8 cellular contexts compared by ENCODE assay signal in genomic region chr7:6447589-6448210, GRCh38. TPM values are rescaled to one million over a fixed set of nuclear protein-coding genes. Genes with fewer than 3 reads are reported as not detected.
A peak's percentile ranks its signal among the peaks of the same experiment; 100 is the strongest.
DNase-seq lines count a peak whose midpoint lies in the region; ATAC-seq and TF ChIP-seq lines count a peak whose summit lies in the region.

Gene DAGLB, minus strand, starts transcription at chr7:6447954. Its CDS starts 112 bp downstream, at chr7:6447842.

- peaks cover 22 to 42% of the 10 kb centered on the region in 2 donors for H3K4me1 ChIP-seq in left lung

- ATAC-seq in GM19438 (IDR thresholded peaks at IDR 0.05; ENCODE audit: low read depth, unreplicated experiment) (peak; percentile 77), HG03571 (IDR thresholded peaks at IDR 0.05; ENCODE audit: unreplicated experiment) (peak; percentile 70), left lung (peak; percentile 86)

- H3K9me3 Mint-ChIP-seq in CD14-positive monocyte, result no peaks in the 10 kb centered on the region

- H3K27ac Mint-ChIP-seq in CD14-positive monocyte, result peak within 1 kb of the TSS; percentile 95 to 98 (median 97)

- intact Hi-C loops in CD14-positive monocyte (cut with micrococcal nuclease) (no loop called here), left lung (cut with DNase I) (no loop called here)

- H3K36me3 ChIP-seq in left lung, result peaks cover 0 to 31% of the 10 kb centered on the region in 2 donors

- peaks cover 45% of the 10 kb centered on the region for H3K4me1 Mint-ChIP-seq in CD14-positive monocyte

- peaks cover 0 to 4% (median 4%) of the 10 kb centered on the region in 3 donors for H3K27me3 Mint-ChIP-seq in CD14-positive monocyte (ENCODE audit: low read depth in 3 of 3)

- peak within 1 kb of the TSS; percentile 90 to 97 for H3K4me3 ChIP-seq in left lung

- H3K36me3 Mint-ChIP-seq in CD14-positive monocyte, result peaks cover 28 to 31% of the 10 kb centered on the region in 2 donors

- peak within 1 kb of the TSS; percentile 92 to 94 for H3K4me3 Mint-ChIP-seq in CD14-positive monocyte

- DNase-seq in CD14-positive monocyte (ENCODE audit: low spot score) (peak; percentile 88), NCI-H774 (lab: John Stamatoyannopoulos, UW) (peak; percentile 86), dermis blood vessel endothelial cell (peak; percentile 95), left lung (peak; percentile 94 to 98)
- peak; percentile 93 to 94 for DNase-seq in activated CD4-positive, alpha-beta T cell treated with anti-CD3 and anti-CD28 coated beads, Interleukin-2, amount 50 U/mL, for 4 hours
- peak; percentile 92 for DNase-seq in stimulated activated CD4-positive, alpha-beta T cell treated with anti-CD3 and anti-CD28 coated beads, Interleukin-2, amount 100 ng/mL, for 4 hours (ENCODE audit: low read depth)

- no peaks in the 10 kb centered on the region for H3K27me3 ChIP-seq in left lung

- no peak for TF ChIP-seq CTCF in CD14-positive monocyte (IDR thresholded peaks at IDR 0.05)
- no peak for TF ChIP-seq CTCF in left lung (IDR thresholded peaks at IDR 0.05)

- H3K9me3 ChIP-seq in left lung, result no peaks in the 10 kb centered on the region

- peak within 1 kb of the TSS; percentile 83 to 91 for H3K27ac ChIP-seq in left lung

RNA-seq across cellular contexts. Expression of gene DAGLB, which starts in this region (rescaled TPM):
- polyA plus RNA-seq in CD14-positive monocyte, result 10 to 100 TPM; 15.2 to 16.4 TPM
- 20.2 and 22.6 TPM in 2 replicates for total RNA-seq in dermis blood vessel endothelial cell
- total RNA-seq in left lung, result 10 to 100 TPM; 38.4 to 46.5 TPM

Comparison
In these comparisons a context has a peak if more than half of its experiments do, and no peak if none do; other contexts are left out.
1. Peak in every context shown above with its lines: DNase-seq, ATAC-seq, H3K4me3 ChIP-seq and H3K27ac ChIP-seq.